ENCODE assay signal across 19 cellular contexts in genomic region chr2:2872713-2873449, GRCh38.
DNase-seq lines count a peak whose midpoint lies in the region; ATAC-seq, FAIRE-seq and TF ChIP-seq lines count a peak whose summit lies in the region.
"Had no signal": no experiment of that assay in that cellular context is flagged by ENCODE, and none has a peak within 500 bp of the region (broad histone marks: within the 10 kb centered on the region; RNA-seq: fewer than 3 reads in every experiment).

No MANE protein-coding gene starts in this region.

- dilution Hi-C loops in IMR-90 (cut with HindIII; ENCODE audit: low sequenced_read_pairs, unreplicated experiment) = no loop called here

- no peak for FAIRE-seq in H1 (lab: Jason Lieb, UNC)
- FAIRE-seq: A549 had no signal

- peaks cover 55% of the 10 kb centered on the region for H3K9me3 ChIP-seq in IMR-90 (ENCODE audit: control insufficient read depth, insufficient read depth, low read length)
- peaks cover 12 to 14% of the 10 kb centered on the region in 2 experiments for H3K9me3 ChIP-seq in H1 (ENCODE audit: insufficient read depth in 2 of 2, low read depth in 1 of 2, low read length in 1 of 2)
- H3K9me3 ChIP-seq in HAP-1 = no peaks in the 10 kb centered on the region
- H3K9me3 ChIP-seq: A549 had no signal

- peaks cover 3% of the 10 kb centered on the region; the same call in 1 of the 2 replicates for H3K23me2 ChIP-seq in H1 (ENCODE audit: low read depth, low read length)

- H4K91ac ChIP-seq in IMR-90 (ENCODE audit: insufficient read depth, low read depth, low read length) = no peak overlapping the region
- H4K91ac ChIP-seq in H1 (replicated peaks; ENCODE audit: insufficient read length, low read length) = no peak overlapping the region

- no peak overlapping the region for H3K23ac ChIP-seq in IMR-90 (ENCODE audit: low read depth, low read length)
- no peak overlapping the region for H3K23ac ChIP-seq in H1 (ENCODE audit: insufficient read length)

- TF ChIP-seq POLR2A in IMR-90 (IDR thresholded peaks at IDR 0.05; ENCODE audit: low read depth, low read length) (no peak), H1 (IDR thresholded peaks at IDR 0.05; ENCODE audit: control extremely low read depth in 1 of 2, low read depth in 2 of 2, low read length in 2 of 2) (no peak)

- H4K8ac ChIP-seq in IMR-90 (ENCODE audit: low read depth in 2 of 2, low read length in 2 of 2) = no peak overlapping the region
- peak overlapping the region; percentile 42; the same call in 1 of the 2 replicates for H4K8ac ChIP-seq in H1 (ENCODE audit: extremely low read depth, insufficient read depth, low read length)

- TF ChIP-seq RAD21 in IMR-90 (IDR thresholded peaks at IDR 0.05; ENCODE audit: low read length) = no peak
- TF ChIP-seq RAD21 in H1 (IDR thresholded peaks at IDR 0.05 in 1 of 2, conservative IDR thresholded peaks at IDR 0.05 in 1 of 2; ENCODE audit: low read depth in 2 of 2, low read length in 2 of 2) = no peak

- H2BK12ac ChIP-seq in H1 (ENCODE audit: low read depth, low read length) = no peak overlapping the region

- H3K4ac ChIP-seq in IMR-90 (ENCODE audit: low read depth, low read length) (no peak overlapping the region), H1 (replicated peaks; ENCODE audit: insufficient read length, low read depth, low read length) (no peak overlapping the region)

- H3K9me3 Mint-ChIP-seq in activated naive CD8-positive, alpha-beta T cell treated with anti-CD3 and anti-CD28 coated beads, Interleukin-2, amount 50 U/mL, for 24 hours = no peaks in the 10 kb centered on the region
- no peaks in the 10 kb centered on the region for H3K9me3 Mint-ChIP-seq in activated naive CD8-positive, alpha-beta T cell treated with anti-CD3 and anti-CD28 coated beads for 36 hours
- H3K9me3 Mint-ChIP-seq: CD4-positive, CD25-positive, alpha-beta regulatory T cell had no signal

- H3K36me3 Mint-ChIP-seq in activated naive CD8-positive, alpha-beta T cell treated with anti-CD3 and anti-CD28 coated beads, Interleukin-2, amount 50 U/mL, for 24 hours (ENCODE audit: low read depth) = no peaks in the 10 kb centered on the region
- no peaks in the 10 kb centered on the region for H3K36me3 Mint-ChIP-seq in activated naive CD8-positive, alpha-beta T cell treated with anti-CD3 and anti-CD28 coated beads for 36 hours
- H3K36me3 Mint-ChIP-seq: CD4-positive, CD25-positive, alpha-beta regulatory T cell; IgD-negative memory B cell had no signal

- no peak for TF ChIP-seq EP300 in H1 (IDR thresholded peaks at IDR 0.05; ENCODE audit: borderline replicate concordance in 1 of 2, low read depth in 2 of 2, low read length in 2 of 2)

- no TSS peak for BruUV-seq in IMR-90 (replicated peaks; lab: Mats Ljungman, UMichigan)

- no peak overlapping the region for H2BK20ac ChIP-seq in IMR-90 (ENCODE audit: low read depth, low read length)
- H2BK20ac ChIP-seq in H1 (ENCODE audit: low read length) = no peak overlapping the region

- no peak for DNase-seq in activated naive CD8-positive, alpha-beta T cell treated with anti-CD3 and anti-CD28 coated beads, Interleukin-2, amount 50 U/mL, for 24 hours
- no peak for DNase-seq in activated naive CD8-positive, alpha-beta T cell treated with anti-CD3 and anti-CD28 coated beads for 36 hours
- DNase-seq in IMR-90 (no peak), H1 (ENCODE audit: low read depth in 1 of 2, low spot score in 2 of 2) (no peak), dorsolateral prefrontal cortex (no peak), brain microvascular endothelial cell (no peak), HAP-1 (ENCODE audit: low spot score in 2 of 2) (no peak)
- DNase-seq: CD4-positive, CD25-positive, alpha-beta regulatory T cell; DMS79; H9; Kasumi-1; NCI-H1694 treated with DMSO at 0.1 percent for 48 hours; NCI-H446; NCI-H526 had no signal

- H2BK15ac ChIP-seq in IMR-90 (ENCODE audit: low read depth, low read length) = no peak overlapping the region
- H2BK15ac ChIP-seq in H1 (ENCODE audit: low read length) = no peak overlapping the region

- no peak overlapping the region for H3K27ac Mint-ChIP-seq in activated naive CD8-positive, alpha-beta T cell treated with anti-CD3 and anti-CD28 coated beads, Interleukin-2, amount 50 U/mL, for 24 hours
- no peak overlapping the region for H3K27ac Mint-ChIP-seq in activated naive CD8-positive, alpha-beta T cell treated with anti-CD3 and anti-CD28 coated beads for 36 hours
- H3K27ac Mint-ChIP-seq: B cell; CD4-positive, CD25-positive, alpha-beta regulatory T cell; IgD-negative memory B cell had no signal

- H2BK120ac ChIP-seq in IMR-90 (ENCODE audit: low read depth, low read length) = no peak overlapping the region
- no peak overlapping the region for H2BK120ac ChIP-seq in H1 (replicated peaks; ENCODE audit: low read depth, low read length)

- H2BK5ac ChIP-seq in IMR-90 (ENCODE audit: low read depth, low read length, poor library complexity, severe bottlenecking) (peak overlapping the region; percentile 65), H1 (ENCODE audit: low read depth, low read length) (no peak overlapping the region)

- H3K4me2 ChIP-seq in IMR-90 (ENCODE audit: low read depth, low read length) (no peak overlapping the region), H1 (ENCODE audit: insufficient read depth in 1 of 2, low read depth in 2 of 2, low read length in 2 of 2) (no peak overlapping the region)
- H3K4me2 ChIP-seq: A549 had no signal

- WGBS in IMR-90 (ENCODE audit: extremely low coverage in 2 of 2, insufficient read length in 1 of 2), 2 experiments = 20% methylated on average over 3 of the region's 3 CpGs; no CpG with 5 or more reads in 1 of the 2 experiments
- 93% methylated on average over 3 of the region's 3 CpGs; no CpG with 5 or more reads in 1 of the 2 experiments for WGBS in H1 (ENCODE audit: extremely low coverage in 1 of 2, insufficient coverage in 1 of 2, insufficient read length in 1 of 2, insufficient replicate concordance in 2 of 2, low coverage in 1 of 2, low lambda C conversion rate in 2 of 2, missing lambda C conversion rate in 1 of 2), 2 experiments

- H3K9ac ChIP-seq in IMR-90 (ENCODE audit: low read depth, low read length) (no peak overlapping the region), H1 (replicated peaks in 1 of 4; ENCODE audit: extremely low read depth in 1 of 4, low read depth in 3 of 4, low read length in 3 of 4) (no peak overlapping the region)

- no peak overlapping the region for H4K5ac ChIP-seq in IMR-90 (ENCODE audit: low read depth, low read length)
- no peak overlapping the region for H4K5ac ChIP-seq in H1 (ENCODE audit: insufficient read length, low read depth, low read length)

- H3K36me3 ChIP-seq in IMR-90 (ENCODE audit: control insufficient read depth, insufficient read depth, low read length) = no peaks in the 10 kb centered on the region
- H3K36me3 ChIP-seq in H1 (ENCODE audit: control insufficient read depth in 2 of 4, insufficient read depth in 4 of 4, low read length in 3 of 4) = no peaks in the 10 kb centered on the region
- H3K36me3 ChIP-seq in brain microvascular endothelial cell (replicated peaks) = no peaks in the 10 kb centered on the region
- no peaks in the 10 kb centered on the region for H3K36me3 ChIP-seq in HAP-1 (replicated peaks)
- H3K36me3 ChIP-seq: SJSA1 had no signal

- no peaks in the 10 kb centered on the region for H3K27me3 Mint-ChIP-seq in activated naive CD8-positive, alpha-beta T cell treated with anti-CD3 and anti-CD28 coated beads, Interleukin-2, amount 50 U/mL, for 24 hours
- no peaks in the 10 kb centered on the region for H3K27me3 Mint-ChIP-seq in activated naive CD8-positive, alpha-beta T cell treated with anti-CD3 and anti-CD28 coated beads for 36 hours
- H3K27me3 Mint-ChIP-seq: B cell; CD4-positive, CD25-positive, alpha-beta regulatory T cell had no signal

- no peaks in the 10 kb centered on the region for H4K20me1 ChIP-seq in IMR-90 (ENCODE audit: insufficient read depth, low read length)
- peaks cover 0 to 1% of the 10 kb centered on the region in 2 experiments for H4K20me1 ChIP-seq in H1 (replicated peaks in 1 of 2; ENCODE audit: control insufficient read depth in 1 of 2, insufficient read depth in 2 of 2, low read length in 2 of 2)

- no peaks in the 10 kb centered on the region for H3K79me2 ChIP-seq in H1 (ENCODE audit: control insufficient read depth in 1 of 2, insufficient read depth in 2 of 2, low read length in 2 of 2)

- H2AK5ac ChIP-seq in IMR-90 (ENCODE audit: low read depth, low read length) = no peak overlapping the region
- H2AK5ac ChIP-seq in H1 (ENCODE audit: low read depth, low read length) = no peak overlapping the region

- CTCF ChIA-PET in IMR-90 (lab: Yijun Ruan, JAX) = no interaction called here
- CTCF ChIA-PET in H1 (lab: Charles Lee; ENCODE audit: partially characterized antibody) = no interaction called here

- H3K4me1 ChIP-seq in IMR-90 (ENCODE audit: control insufficient read depth, insufficient read depth, low read length) (no peaks in the 10 kb centered on the region), H1 (replicated peaks in 1 of 4; ENCODE audit: control insufficient read depth in 3 of 4, insufficient read depth in 4 of 4, low read length in 3 of 4) (no peaks in the 10 kb centered on the region), HAP-1 (no peaks in the 10 kb centered on the region)
- H3K4me1 ChIP-seq: A549, SJSA1 had no signal

- TF ChIP-seq CTCF in IMR-90 (conservative IDR thresholded peaks at IDR 0.05; ENCODE audit: low read depth, low read length) = no peak
- no peak for TF ChIP-seq CTCF in H1 (IDR thresholded peaks at IDR 0.05; ENCODE audit: control extremely low read depth in 1 of 3, insufficient read depth in 1 of 3, low read depth in 1 of 3, low read length in 3 of 3)
- no peak for TF ChIP-seq CTCF in dorsolateral prefrontal cortex (IDR thresholded peaks at IDR 0.05 in 54 of 56, conservative IDR thresholded peaks at IDR 0.05 in 2 of 56; ENCODE audit: low read depth in 1 of 56, partially characterized antibody in 56 of 56)
- TF ChIP-seq CTCF in brain microvascular endothelial cell (IDR thresholded peaks at IDR 0.05; ENCODE audit: low read depth, low read length, missing control alignments) = no peak

- H3K27ac ChIP-seq in IMR-90 (ENCODE audit: insufficient read depth, low read length) = no peak overlapping the region
- no peak overlapping the region for H3K27ac ChIP-seq in H1 (ENCODE audit: low read depth, low read length)
- no peak overlapping the region for H3K27ac ChIP-seq in dorsolateral prefrontal cortex
- H3K27ac ChIP-seq in brain microvascular endothelial cell = no peak overlapping the region
- H3K27ac ChIP-seq: A549, SJSA1 had no signal

- no peaks in the 10 kb centered on the region for H3K9me1 ChIP-seq in IMR-90 (ENCODE audit: insufficient read depth, low read length)

- ATAC-seq in activated naive CD8-positive, alpha-beta T cell treated with anti-CD3 and anti-CD28 coated beads, Interleukin-2, amount 50 U/mL, for 24 hours = peak; percentile 13
- ATAC-seq in IMR-90 (ENCODE audit: low read depth) = no peak
- ATAC-seq: A549, Right ventricle myocardium inferior had no signal

- POLR2A ChIA-PET in IMR-90 (lab: Charles Lee; ENCODE audit: unreplicated experiment) = no interaction called here
- POLR2A ChIA-PET in H1 (lab: Charles Lee; ENCODE audit: partially characterized antibody) = no interaction called here

- H3K18ac ChIP-seq in IMR-90 (ENCODE audit: low read depth, low read length) (no peak overlapping the region), H1 (ENCODE audit: extremely low read depth, low read length) (no peak overlapping the region)

- intact Hi-C loops in IMR-90 (cut with micrococcal nuclease) (no loop called here), dorsolateral prefrontal cortex (cut with DNase I) (no loop called here)

- H2AK9ac ChIP-seq in IMR-90 (replicated peaks; ENCODE audit: low read depth, low read length, poor library complexity) = no peak overlapping the region

- no peak overlapping the region for H3K56ac ChIP-seq in IMR-90 (ENCODE audit: extremely low read depth, insufficient read depth, low read length)
- no peak overlapping the region for H3K56ac ChIP-seq in H1 (replicated peaks; ENCODE audit: insufficient read length, low read depth, low read length)

- H3K4me3 Mint-ChIP-seq in activated naive CD8-positive, alpha-beta T cell treated with anti-CD3 and anti-CD28 coated beads, Interleukin-2, amount 50 U/mL, for 24 hours = no peak overlapping the region
- no peak overlapping the region for H3K4me3 Mint-ChIP-seq in activated naive CD8-positive, alpha-beta T cell treated with anti-CD3 and anti-CD28 coated beads for 36 hours
- H3K4me3 Mint-ChIP-seq: B cell; CD4-positive, CD25-positive, alpha-beta regulatory T cell; H9; IgD-negative memory B cell had no signal

- no peaks in the 10 kb centered on the region for H3K79me1 ChIP-seq in IMR-90 (ENCODE audit: low read depth in 1 of 2, low read length in 2 of 2)
- H3K79me1 ChIP-seq in H1 (ENCODE audit: low read depth, low read length) = no peaks in the 10 kb centered on the region

- in situ Hi-C loops in IMR-90 (cut with MboI; ENCODE audit: low sequenced_read_pairs) = no loop called here
- in situ Hi-C loops in brain microvascular endothelial cell (cut with HindIII; ENCODE audit: low pct_ligation_motif_present, low sequenced_read_pairs) = no loop called here
- in situ Hi-C loops in HAP-1 (cut with MboI; ENCODE audit: low sequenced_read_pairs) = no loop called here

- H3K14ac ChIP-seq in IMR-90 (replicated peaks; ENCODE audit: low read depth, low read length) (no peak overlapping the region), H1 (ENCODE audit: insufficient read length) (no peak overlapping the region)

- no peaks in the 10 kb centered on the region for H3K4me1 Mint-ChIP-seq in activated naive CD8-positive, alpha-beta T cell treated with anti-CD3 and anti-CD28 coated beads, Interleukin-2, amount 50 U/mL, for 24 hours
- H3K4me1 Mint-ChIP-seq in activated naive CD8-positive, alpha-beta T cell treated with anti-CD3 and anti-CD28 coated beads for 36 hours = no peaks in the 10 kb centered on the region
- H3K4me1 Mint-ChIP-seq: B cell; CD4-positive, CD25-positive, alpha-beta regulatory T cell had no signal

- no peak overlapping the region for H3K4me3 ChIP-seq in IMR-90 (ENCODE audit: insufficient read depth, low read depth, low read length)
- no peak overlapping the region for H3K4me3 ChIP-seq in H1 (ENCODE audit: extremely low read depth in 1 of 4, insufficient read depth in 2 of 4, low read depth in 3 of 4, low read length in 4 of 4)
- no peak overlapping the region for H3K4me3 ChIP-seq in dorsolateral prefrontal cortex
- no peak overlapping the region for H3K4me3 ChIP-seq in brain microvascular endothelial cell (ENCODE audit: low read depth, low read length)
- H3K4me3 ChIP-seq in HAP-1 = no peak overlapping the region
- H3K4me3 ChIP-seq: A549, SJSA1 had no signal

- H3K27me3 ChIP-seq in IMR-90 (ENCODE audit: control insufficient read depth, insufficient read depth, low read length) (no peaks in the 10 kb centered on the region), H1 (replicated peaks in 1 of 4; ENCODE audit: control insufficient read depth in 3 of 4, extremely low read depth in 1 of 4, insufficient read depth in 3 of 4, low read length in 3 of 4) (no peaks in the 10 kb centered on the region), dorsolateral prefrontal cortex (peaks cover 0 to 8% (median 0%) of the 10 kb centered on the region in 45 donors), brain microvascular endothelial cell (replicated peaks) (no peaks in the 10 kb centered on the region), HAP-1 (ENCODE audit: low read depth) (no peaks in the 10 kb centered on the region)
- H3K27me3 ChIP-seq: SJSA1 had no signal

- H2AFZ ChIP-seq in IMR-90 (replicated peaks; ENCODE audit: low read length, poor library complexity) (no peak overlapping the region), H1 (ENCODE audit: low read length) (no peak overlapping the region)
